8 cellular contexts compared by ENCODE assay signal in genomic region chr6:32668226-32668747, GRCh38. TPM values are rescaled to one million over a fixed set of nuclear protein-coding genes. Genes with fewer than 3 reads are reported as not detected.
A peak's percentile ranks its signal among the peaks of the same experiment; 100 is the strongest.
DNase-seq lines count a peak whose midpoint lies in the region; ATAC-seq and TF ChIP-seq lines count a peak whose summit lies in the region.

No MANE protein-coding gene starts in this region.

- TF ChIP-seq CTCF in GM13977 (IDR thresholded peaks at IDR 0.05; ENCODE audit: extremely low read depth, insufficient read depth, missing control alignments) (no peak), WTC11 (IDR thresholded peaks at IDR 0.05) (no peak)

- POLR2A ChIA-PET in WTC11 (lab: Charles Lee), result no interaction called here

- H3K4me1 Mint-ChIP-seq in activated T-helper 2 cell treated with anti-CD3 and anti-CD28 coated beads, Interferon-gamma antibody, Interleukin-2, Interleukin-4, amounts not matched to agents 10 μg/mL and 5 μg/mL and 100 μg/mL, durations not matched to agents 14 hours and 24 hours and 36 hours (ENCODE audit: low read depth), result peaks cover 46% of the 10 kb centered on the region
- H3K4me1 Mint-ChIP-seq in stimulated activated naive CD8-positive, alpha-beta T cell treated with anti-CD3 and anti-CD28 coated beads, Interleukin-15, Interleukin-2, amounts not matched to agents 100 ng/mL and 50 ng/mL, for 24 hours (ENCODE audit: low read depth), result peaks cover 54% of the 10 kb centered on the region
- H3K4me1 Mint-ChIP-seq in WTC11, result peaks cover 6% of the 10 kb centered on the region; the same call in 1 of the 2 replicates

- peaks cover 9% of the 10 kb centered on the region for H3K36me3 Mint-ChIP-seq in activated T-helper 2 cell treated with anti-CD3 and anti-CD28 coated beads, Interferon-gamma antibody, Interleukin-2, Interleukin-4, amounts not matched to agents 10 μg/mL and 5 μg/mL and 100 μg/mL, durations not matched to agents 14 hours and 24 hours and 36 hours (ENCODE audit: low read depth)
- H3K36me3 Mint-ChIP-seq in stimulated activated naive CD8-positive, alpha-beta T cell treated with anti-CD3 and anti-CD28 coated beads, Interleukin-15, Interleukin-2, amounts not matched to agents 100 ng/mL and 50 ng/mL, for 24 hours (ENCODE audit: low read depth), result peaks cover 3% of the 10 kb centered on the region
- H3K36me3 Mint-ChIP-seq in WTC11, result no peaks in the 10 kb centered on the region

- no peak overlapping the region for H3K4me3 Mint-ChIP-seq in activated T-helper 2 cell treated with anti-CD3 and anti-CD28 coated beads, Interferon-gamma antibody, Interleukin-2, Interleukin-4, amounts not matched to agents 10 μg/mL and 5 μg/mL and 100 μg/mL, durations not matched to agents 14 hours and 24 hours and 36 hours (ENCODE audit: low read depth)
- H3K4me3 Mint-ChIP-seq in stimulated activated naive CD8-positive, alpha-beta T cell treated with anti-CD3 and anti-CD28 coated beads, Interleukin-15, Interleukin-2, amounts not matched to agents 100 ng/mL and 50 ng/mL, for 24 hours, result peak overlapping the region; percentile 17
- H3K4me3 Mint-ChIP-seq in WTC11, result no peak overlapping the region

- peaks cover 27% of the 10 kb centered on the region for H3K27me3 Mint-ChIP-seq in activated T-helper 2 cell treated with anti-CD3 and anti-CD28 coated beads, Interferon-gamma antibody, Interleukin-2, Interleukin-4, amounts not matched to agents 10 μg/mL and 5 μg/mL and 100 μg/mL, durations not matched to agents 14 hours and 24 hours and 36 hours (ENCODE audit: low read depth)
- peaks cover 11% of the 10 kb centered on the region for H3K27me3 Mint-ChIP-seq in stimulated activated naive CD8-positive, alpha-beta T cell treated with anti-CD3 and anti-CD28 coated beads, Interleukin-15, Interleukin-2, amounts not matched to agents 100 ng/mL and 50 ng/mL, for 24 hours
- H3K27me3 Mint-ChIP-seq in WTC11 (ENCODE audit: low read depth), result peaks cover 44% of the 10 kb centered on the region

- intact Hi-C loops in activated T-helper 2 cell treated with anti-CD3 and anti-CD28 coated beads, Interferon-gamma antibody, Interleukin-2, Interleukin-4, amounts not matched to agents 10 μg/mL and 5 μg/mL and 100 μg/mL, durations not matched to agents 14 hours and 24 hours and 36 hours (cut with micrococcal nuclease), result no loop called here
- intact Hi-C loops in left colon (cut with DNase I, micrococcal nuclease), result no loop called here

- DNase-seq in GM13977 (ENCODE audit: low spot score) (peak; percentile 73), LoVo (ENCODE audit: low spot score) (peak; percentile 61), left colon (peak; percentile 51 to 53), WTC11 (ENCODE audit: low spot score) (no peak)
- DNase-seq in activated T-helper 2 cell treated with anti-CD3 and anti-CD28 coated beads, Interferon-gamma antibody, Interleukin-2, Interleukin-4, amounts not matched to agents 10 μg/mL and 5 μg/mL and 100 μg/mL, durations not matched to agents 14 hours and 24 hours and 36 hours (ENCODE audit: low spot score), result peak; percentile 39

- CTCF ChIA-PET in WTC11 (lab: Charles Lee), result no interaction called here

- ATAC-seq in GM21717 (IDR thresholded peaks at IDR 0.05; ENCODE audit: unreplicated experiment) (peak; percentile 56), left colon (peak; percentile 94), WTC11 (no peak), HG03469 (IDR thresholded peaks at IDR 0.05; ENCODE audit: unreplicated experiment) (no peak)

- H3K9me3 Mint-ChIP-seq in activated T-helper 2 cell treated with anti-CD3 and anti-CD28 coated beads, Interferon-gamma antibody, Interleukin-2, Interleukin-4, amounts not matched to agents 10 μg/mL and 5 μg/mL and 100 μg/mL, durations not matched to agents 14 hours and 24 hours and 36 hours, result peaks cover 7% of the 10 kb centered on the region
- H3K9me3 Mint-ChIP-seq in stimulated activated naive CD8-positive, alpha-beta T cell treated with anti-CD3 and anti-CD28 coated beads, Interleukin-15, Interleukin-2, amounts not matched to agents 100 ng/mL and 50 ng/mL, for 24 hours, result no peaks in the 10 kb centered on the region
- peaks cover 4% of the 10 kb centered on the region; the same call in 1 of the 2 replicates for H3K9me3 Mint-ChIP-seq in WTC11

- in situ Hi-C loops in GM13977 (cut with MboI; ENCODE audit: low pct_unique_long_range_greater_than_20kb, low sequenced_read_pairs, unreplicated experiment), result no loop called here

- H3K27ac Mint-ChIP-seq in activated T-helper 2 cell treated with anti-CD3 and anti-CD28 coated beads, Interferon-gamma antibody, Interleukin-2, Interleukin-4, amounts not matched to agents 10 μg/mL and 5 μg/mL and 100 μg/mL, durations not matched to agents 14 hours and 24 hours and 36 hours, result no peak overlapping the region
- H3K27ac Mint-ChIP-seq in stimulated activated naive CD8-positive, alpha-beta T cell treated with anti-CD3 and anti-CD28 coated beads, Interleukin-15, Interleukin-2, amounts not matched to agents 100 ng/mL and 50 ng/mL, for 24 hours, result peak overlapping the region; percentile 40
- no peak overlapping the region for H3K27ac Mint-ChIP-seq in WTC11

TF ChIP-seq in WTC11, 78 proteins besides CTCF, POLR2A, EP300 and RAD21:
- TF ChIP-seq MAX (CRISPR knock-in tag; IDR thresholded peaks at IDR 0.05), result no peak
- TF ChIP-seq HMGA2 (CRISPR knock-in tag; IDR thresholded peaks at IDR 0.05), result no peak
- TF ChIP-seq CREB1 (CRISPR knock-in tag; IDR thresholded peaks at IDR 0.05), result no peak
- no peak for TF ChIP-seq ARID4B (CRISPR knock-in tag; IDR thresholded peaks at IDR 0.05; ENCODE audit: borderline replicate concordance)
- no peak for TF ChIP-seq ZBTB43 (CRISPR knock-in tag; IDR thresholded peaks at IDR 0.05)
- TF ChIP-seq ZNF671 (CRISPR knock-in tag; IDR thresholded peaks at IDR 0.05), result no peak
- TF ChIP-seq USF1 (CRISPR knock-in tag; IDR thresholded peaks at IDR 0.05), result no peak
- TF ChIP-seq CREM (CRISPR knock-in tag; IDR thresholded peaks at IDR 0.05), result no peak

RNA-seq across cellular contexts. Expression of gene HLA-DQB1, which starts 1.8 kb away (rescaled TPM):
- total RNA-seq in activated T-helper 2 cell treated with anti-CD3 and anti-CD28 coated beads, Interferon-gamma antibody, Interleukin-2, Interleukin-4, amounts not matched to agents 10 μg/mL and 5 μg/mL and 100 μg/mL, durations not matched to agents 14 hours and 24 hours and 36 hours, result 1.6 and 2.7 TPM in 2 replicates
- 10 to 100 TPM in 1 of 2 donors, 1 to 10 TPM in 1; 6.6 to 39.3 TPM for total RNA-seq in left colon
- 0.83 to 3.8 TPM (median 2.6 TPM) in 3 replicates for total RNA-seq in WTC11 (2021)

RNA-seq across cellular contexts. Expression of gene HLA-DQA1, which starts 31.1 kb away (rescaled TPM):
- 5.0 and 6.3 TPM in 2 replicates for total RNA-seq in activated T-helper 2 cell treated with anti-CD3 and anti-CD28 coated beads, Interferon-gamma antibody, Interleukin-2, Interleukin-4, amounts not matched to agents 10 μg/mL and 5 μg/mL and 100 μg/mL, durations not matched to agents 14 hours and 24 hours and 36 hours
- total RNA-seq in left colon, result 10 to 100 TPM in 1 of 2 donors, 1 to 10 TPM in 1; 5.1 to 45.0 TPM
- 0.22 to 0.92 TPM (median 0.62 TPM) in 3 replicates for total RNA-seq in WTC11 (2021)

Comparison
In these comparisons a context has a peak if more than half of its experiments do, and no peak if none do; other contexts are left out.
1. ATAC-seq: peak in GM21717 (single experiment) and left colon (single experiment); none in WTC11 (single experiment) and HG03469 (single experiment).